ENCODE assay signal across 21 cellular contexts in genomic region chr14:91607322-91608047, GRCh38.
DNase-seq lines count a peak whose midpoint lies in the region; TF ChIP-seq lines count a peak whose summit lies in the region.
"Had no signal": no experiment of that assay in that cellular context is flagged by ENCODE, and none has a peak within 500 bp of the region (broad histone marks: within the 10 kb centered on the region; RNA-seq: fewer than 3 reads in every experiment).

No MANE protein-coding gene starts in this region.

- WGBS in H9 (ENCODE audit: extremely low coverage, insufficient read length, low lambda C conversion rate), result no CpG with 5 or more reads among the region's 9 CpGs
- 77% methylated on average over 9 of the region's 9 CpGs for WGBS in hepatocyte (ENCODE audit: low lambda C conversion rate, missing lambda C conversion rate)
- 75% methylated on average over 9 of the region's 9 CpGs for WGBS in liver
- 35 to 47% methylated on average over 9 of the region's 9 CpGs for WGBS in testis, 2 donors
- WGBS in GM23248 (ENCODE audit: low coverage in 1 of 2, low lambda C conversion rate in 2 of 2, missing lambda C conversion rate in 2 of 2), 2 experiments, result 91 to 93% methylated on average over 8 to 9 of the region's 9 CpGs

- no peak for TF ChIP-seq CTCF in H9 (conservative IDR thresholded peaks at IDR 0.05)
- no peak for TF ChIP-seq CTCF in hepatocyte (IDR thresholded peaks at IDR 0.05; ENCODE audit: poor library complexity)
- TF ChIP-seq CTCF in liver (IDR thresholded peaks at IDR 0.05; ENCODE audit: low read depth, low read length, missing input control), result no peak
- TF ChIP-seq CTCF in testis (IDR thresholded peaks at IDR 0.05), result no peak

- H3K9me3 ChIP-seq in H9 (ENCODE audit: control insufficient read depth, low read depth, low read length), result no peaks in the 10 kb centered on the region
- H3K9me3 ChIP-seq in hepatocyte (ENCODE audit: low read depth), result no peaks in the 10 kb centered on the region
- no peaks in the 10 kb centered on the region for H3K9me3 ChIP-seq in liver (ENCODE audit: control insufficient read depth in 4 of 4, low read length in 3 of 4)
- H3K9me3 ChIP-seq in testis, result no peaks in the 10 kb centered on the region
- no peaks in the 10 kb centered on the region for H3K9me3 ChIP-seq in effector memory CD4-positive, alpha-beta T cell (ENCODE audit: control insufficient read depth, low read length)
- no peaks in the 10 kb centered on the region for H3K9me3 ChIP-seq in GM23248 (ENCODE audit: low read depth)
- H3K9me3 ChIP-seq: BLaER1 treated with 17β-estradiol and CSF1 and Interleukin-3, amounts not matched to agents 10 nM and 100 nM had no signal

- H2BK20ac ChIP-seq in H9 (ENCODE audit: low read depth, low read length, poor library complexity, severe bottlenecking), result no peak overlapping the region

- no peak overlapping the region for H4K8ac ChIP-seq in H9 (replicated peaks; ENCODE audit: insufficient read length, low read depth, low read length)

- no peak overlapping the region for H3K18ac ChIP-seq in H9 (ENCODE audit: insufficient read length, low read depth, low read length)

- peak overlapping the region in 1 of 3 experiments; percentile 65; a peak in 1 of 7 replicates for H3K27ac Mint-ChIP-seq in H9
- H3K27ac Mint-ChIP-seq: CD4-positive, alpha-beta T cell; HFFc6 had no signal

- H3K4me3 Mint-ChIP-seq in H9, result no peak overlapping the region
- H3K4me3 Mint-ChIP-seq: CD4-positive, alpha-beta T cell; HFFc6 had no signal

- H3K27ac ChIP-seq in H9 (ENCODE audit: insufficient read length, low read depth, low read length) (no peak overlapping the region), hepatocyte (no peak overlapping the region), liver (ENCODE audit: low read depth in 1 of 2, low read length in 2 of 2) (no peak overlapping the region), testis (peak overlapping the region in 1 of 2 donors; percentile 11), GM23248 (no peak overlapping the region)
- no peak overlapping the region for H3K27ac ChIP-seq in effector memory CD4-positive, alpha-beta T cell (ENCODE audit: insufficient read depth, low read length, poor library complexity, severe bottlenecking)

- H3K27me3 ChIP-seq in H9 (ENCODE audit: insufficient read depth, low read length) (no peaks in the 10 kb centered on the region), hepatocyte (no peaks in the 10 kb centered on the region), liver (ENCODE audit: control insufficient read depth in 4 of 4, insufficient read depth in 4 of 4, low read length in 3 of 4) (no peaks in the 10 kb centered on the region), testis (no peaks in the 10 kb centered on the region), GM23248 (replicated peaks; ENCODE audit: insufficient read depth) (no peaks in the 10 kb centered on the region)
- no peaks in the 10 kb centered on the region for H3K27me3 ChIP-seq in effector memory CD4-positive, alpha-beta T cell (replicated peaks; ENCODE audit: control insufficient read depth, insufficient read depth, low read length, poor library complexity, severe bottlenecking)
- H3K27me3 ChIP-seq: BLaER1 treated with 17β-estradiol and CSF1 and Interleukin-3, amounts not matched to agents 10 nM and 100 nM had no signal

- H3K14ac ChIP-seq in H9 (ENCODE audit: insufficient read depth, low read length), result no peak overlapping the region

- no peak overlapping the region for H2BK5ac ChIP-seq in H9 (ENCODE audit: insufficient read length, low read length)

- H3K4me1 ChIP-seq in H9 (ENCODE audit: insufficient read depth, low read length) (no peaks in the 10 kb centered on the region), hepatocyte (ENCODE audit: insufficient read depth) (peaks cover 4% of the 10 kb centered on the region), liver (ENCODE audit: control insufficient read depth in 4 of 4, insufficient read depth in 4 of 4, low read length in 3 of 4) (peaks cover 0 to 7% (median 2%) of the 10 kb centered on the region in 4 donors), testis (peaks cover 11% of the 10 kb centered on the region), GM23248 (ENCODE audit: insufficient read depth) (peaks cover 26% of the 10 kb centered on the region)
- H3K4me1 ChIP-seq in effector memory CD4-positive, alpha-beta T cell (ENCODE audit: control insufficient read depth, insufficient read depth, low read length, poor library complexity, severe bottlenecking), result no peaks in the 10 kb centered on the region

- H3K36me3 Mint-ChIP-seq in H9 (ENCODE audit: insufficient read depth in 1 of 3, low read depth in 3 of 3), result no peaks in the 10 kb centered on the region

- H3K23ac ChIP-seq in H9 (ENCODE audit: insufficient read length, low read depth, low read length), result no peak overlapping the region

- H3K56ac ChIP-seq in H9 (ENCODE audit: insufficient read length, low read depth, low read length), result no peak overlapping the region

- no peak overlapping the region for H2BK15ac ChIP-seq in H9 (ENCODE audit: low read depth, low read length)

- H4K91ac ChIP-seq in H9 (ENCODE audit: insufficient read length, low read depth, low read length), result no peak overlapping the region

- no peak overlapping the region for H4K5ac ChIP-seq in H9 (ENCODE audit: insufficient read length, low read depth, low read length)

- in situ Hi-C loops in GM23248 (cut with MboI), result no loop called here

- H4K20me1 ChIP-seq in H9 (ENCODE audit: control insufficient read depth, insufficient read depth, insufficient read length), result no peaks in the 10 kb centered on the region
- H4K20me1 ChIP-seq in hepatocyte (ENCODE audit: insufficient read depth, poor library complexity, severe bottlenecking), result no peaks in the 10 kb centered on the region
- H4K20me1 ChIP-seq in GM23248 (ENCODE audit: insufficient read depth), result no peaks in the 10 kb centered on the region
- H4K20me1 ChIP-seq: BLaER1 treated with 17β-estradiol and CSF1 and Interleukin-3, amounts not matched to agents 10 nM and 100 nM had no signal

- intact Hi-C loops in testis (cut with DNase I; ENCODE audit: low total_unique reads), result no loop called here

- peaks cover 2 to 7% of the 10 kb centered on the region in 2 experiments; a peak in 2 of 4 replicates for H3K4me1 Mint-ChIP-seq in H9

- DNase-seq in H9 (no peak), hepatocyte (ENCODE audit: low spot score) (peak; percentile 16), testis (peak; percentile 43), GM23248 (no peak), NCI-H2107 treated with DMSO at 0.1 percent for 48 hours (lab: John Stamatoyannopoulos, UW; ENCODE audit: unreplicated experiment) (no peak)
- DNase-seq in effector memory CD4-positive, alpha-beta T cell, result no peak
- DNase-seq: CD4-positive, alpha-beta T cell; COR-L47; DMS53; HFFc6; KBM-7; NCI-H1105; NCI-H146; NCI-H1930; NCI-H2107; NCI-H446 treated with DMSO at 0.1 percent for 48 hours; NCI-H526 treated with DMSO at 0.1 percent for 48 hours; RPMI8226; SHP77 had no signal

- TF ChIP-seq POLR2A in testis (IDR thresholded peaks at IDR 0.05), result no peak

- H3K79me1 ChIP-seq in H9 (ENCODE audit: insufficient read depth, low read depth, low read length, poor library complexity, severe bottlenecking), result no peaks in the 10 kb centered on the region

- H3K4me3 ChIP-seq in hepatocyte (no peak overlapping the region), liver (ENCODE audit: low read depth in 1 of 3, low read length in 3 of 3) (no peak overlapping the region), testis (no peak overlapping the region), GM23248 (no peak overlapping the region)
- no peak overlapping the region for H3K4me3 ChIP-seq in effector memory CD4-positive, alpha-beta T cell (ENCODE audit: insufficient read depth, low read depth, low read length, poor library complexity, severe bottlenecking)
- H3K4me3 ChIP-seq: BLaER1 treated with 17β-estradiol and CSF1 and Interleukin-3, amounts not matched to agents 10 nM and 100 nM had no signal

- H3K4ac ChIP-seq in H9 (ENCODE audit: low read depth, low read length), result no peak overlapping the region

- peak overlapping the region; percentile 64 for H2AFZ ChIP-seq in H9 (ENCODE audit: low read length)
- H2AFZ ChIP-seq in hepatocyte, result no peak overlapping the region
- H2AFZ ChIP-seq in GM23248, result no peak overlapping the region

- no peaks in the 10 kb centered on the region for H3K27me3 Mint-ChIP-seq in H9 (ENCODE audit: low read depth)
- H3K27me3 Mint-ChIP-seq: CD4-positive, alpha-beta T cell had no signal

- H3F3A ChIP-seq in GM23248 (ENCODE audit: insufficient read depth), result peaks cover 16% of the 10 kb centered on the region

- no peaks in the 10 kb centered on the region for H3K23me2 ChIP-seq in H9 (ENCODE audit: insufficient read length, low read depth, low read length, poor library complexity, severe bottlenecking)

- no peak overlapping the region for H2AK5ac ChIP-seq in H9 (ENCODE audit: insufficient read length, low read length)

- H2BK120ac ChIP-seq in H9 (ENCODE audit: low read depth, low read length, poor library complexity, severe bottlenecking), result no peak overlapping the region

- no peak overlapping the region for H3T11ph ChIP-seq in H9 (ENCODE audit: low read length)

- no peaks in the 10 kb centered on the region for H3K36me3 ChIP-seq in hepatocyte (replicated peaks; ENCODE audit: insufficient read depth, low read depth)
- H3K36me3 ChIP-seq in liver (ENCODE audit: control insufficient read depth in 4 of 4, insufficient read depth in 3 of 4, low read depth in 1 of 4, low read length in 3 of 4), result no peaks in the 10 kb centered on the region
- H3K36me3 ChIP-seq in testis (ENCODE audit: low read depth, missing control alignments), result no peaks in the 10 kb centered on the region
- no peaks in the 10 kb centered on the region for H3K36me3 ChIP-seq in effector memory CD4-positive, alpha-beta T cell (ENCODE audit: control insufficient read depth, insufficient read depth, low read length)
- no peaks in the 10 kb centered on the region for H3K36me3 ChIP-seq in GM23248 (ENCODE audit: low read depth)
- H3K36me3 ChIP-seq: BLaER1 treated with 17β-estradiol and CSF1 and Interleukin-3, amounts not matched to agents 10 nM and 100 nM had no signal

- no peaks in the 10 kb centered on the region for H3K79me2 ChIP-seq in H9 (ENCODE audit: insufficient read depth, low read length)
- H3K79me2 ChIP-seq in hepatocyte, result no peaks in the 10 kb centered on the region
- no peaks in the 10 kb centered on the region for H3K79me2 ChIP-seq in GM23248 (ENCODE audit: insufficient read depth)

- no peak overlapping the region for H2BK12ac ChIP-seq in H9 (ENCODE audit: insufficient read length, low read depth, low read length)

- TF ChIP-seq RAD21 in liver (IDR thresholded peaks at IDR 0.05), result no peak

- H3K9ac ChIP-seq in H9 (ENCODE audit: extremely low read depth, insufficient read length, low read length) (no peak overlapping the region), liver (ENCODE audit: low read depth in 1 of 2, low read length in 2 of 2) (no peak overlapping the region), GM23248 (no peak overlapping the region)

- no peak overlapping the region for H3K4me2 ChIP-seq in H9 (ENCODE audit: insufficient read depth, insufficient read length, low read length)
- H3K4me2 ChIP-seq in hepatocyte, result no peak overlapping the region
- no peak overlapping the region for H3K4me2 ChIP-seq in GM23248 (ENCODE audit: unreplicated experiment)

- H3K9me2 ChIP-seq in hepatocyte (replicated peaks; ENCODE audit: insufficient read depth) (no peaks in the 10 kb centered on the region), GM23248 (ENCODE audit: insufficient read depth) (no peaks in the 10 kb centered on the region)

- no peaks in the 10 kb centered on the region for H3K9me3 Mint-ChIP-seq in H9
- H3K9me3 Mint-ChIP-seq: CD4-positive, alpha-beta T cell had no signal

Comparison
In these comparisons a context has a peak if more than half of its experiments do, and no peak if none do; other contexts are left out.
1. DNase-seq: peak in hepatocyte (single experiment) and testis (single experiment); none in H9 (single experiment), effector memory CD4-positive, alpha-beta T cell (0 of 3), GM23248 (single experiment) and NCI-H2107 treated with DMSO at 0.1 percent for 48 hours (single experiment).